ENCODE assay signal across 22 cellular contexts in the genomic region with DNA sequence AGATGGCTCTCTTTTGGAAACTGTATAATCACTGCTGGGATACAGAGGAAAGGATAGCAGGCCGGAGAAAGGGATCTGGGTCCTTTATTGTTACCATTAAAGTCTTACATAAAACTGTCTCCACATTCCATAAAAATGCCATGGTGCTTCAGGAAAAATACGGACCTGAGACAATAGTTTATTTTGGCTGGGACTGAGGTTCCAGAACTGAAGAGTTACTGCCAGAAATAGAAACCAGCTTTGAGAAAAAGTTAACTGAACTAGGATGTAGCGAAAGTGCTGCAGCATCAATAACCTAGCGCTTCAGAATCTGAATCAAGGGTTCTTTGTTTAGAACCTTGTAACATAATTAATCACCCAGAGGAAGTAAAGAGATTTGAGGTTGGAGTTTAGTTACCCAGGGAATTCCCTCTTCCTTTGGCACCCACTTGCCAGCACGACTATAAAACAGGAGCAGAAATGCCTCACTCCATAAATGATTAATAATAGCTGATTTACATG. TPM values are rescaled to one million over a fixed set of nuclear protein-coding genes. Genes with fewer than 3 reads are reported as not detected.
DNase-seq lines count a peak whose midpoint lies in the region; ATAC-seq and TF ChIP-seq lines count a peak whose summit lies in the region.
"Had no signal": no experiment of that assay in that cellular context is flagged by ENCODE, and none has a peak within 500 bp of the region (broad histone marks: within the 10 kb centered on the region; RNA-seq: fewer than 3 reads in every experiment).

No MANE protein-coding gene starts in this region.

- peak; percentile 11 for DNase-seq in HEK293T (ENCODE audit: extremely low spot score)
- peak; percentile 67 for DNase-seq in kidney glomerular epithelial cell (lab: John Stamatoyannopoulos, UW)
- DNase-seq in gastrocnemius medialis, result no peak
- no peak for DNase-seq in NCI-H69 (lab: John Stamatoyannopoulos, UW)
- no peak for DNase-seq in iPS-NIHi11 (ENCODE audit: low spot score)
- DNase-seq in COLO668 (lab: John Stamatoyannopoulos, UW; ENCODE audit: unreplicated experiment), result no peak
- no peak for DNase-seq in activated T-cell treated with anti-CD3 and anti-CD28 coated beads, Interleukin-2, amount 50 U/mL, for 72 hours
- DNase-seq: activated CD4-positive, alpha-beta T cell treated with anti-CD3 and anti-CD28 coated beads for 1 hour; activated CD8-positive, alpha-beta memory T cell treated with anti-CD3 and anti-CD28 coated beads, Interleukin-2, amount 50 U/mL, for 4 hours; activated naive CD4-positive, alpha-beta T cell treated with anti-CD3 and anti-CD28 coated beads, Interleukin-2, amount 10 ng/mL, durations not matched to agents 7 days and 5 days; AML-193; DMS 273 treated with DMSO at 0.1 percent for 48 hours; MM.1S; naive thymus-derived CD4-positive, alpha-beta T cell; NCI-H1694 treated with DMSO at 0.1 percent for 48 hours; NCI-H446; retina; SHP77 treated with DMSO at 0.1 percent for 48 hours had no signal

- peak overlapping the region; percentile 33 to 63 (median 46) for H3K27ac ChIP-seq in gastrocnemius medialis
- H3K27ac ChIP-seq: suprapubic skin had no signal

- TF ChIP-seq CTCF in brain (conservative IDR thresholded peaks at IDR 0.05) (no peak), gastrocnemius medialis (IDR thresholded peaks at IDR 0.05 in 4 of 5, conservative IDR thresholded peaks at IDR 0.05 in 1 of 5) (no peak)

- no peaks in the 10 kb centered on the region for H3K36me3 ChIP-seq in gastrocnemius medialis
- H3K36me3 ChIP-seq: suprapubic skin had no signal

- H3K4me1 Mint-ChIP-seq in brain, result peaks cover 13% of the 10 kb centered on the region
- no peaks in the 10 kb centered on the region for H3K4me1 Mint-ChIP-seq in activated T-cell treated with anti-CD3 and anti-CD28 coated beads, Interleukin-2, amount 50 U/mL, for 72 hours (ENCODE audit: low read depth)
- H3K4me1 Mint-ChIP-seq: activated naive CD4-positive, alpha-beta T cell treated with anti-CD3 and anti-CD28 coated beads, Interleukin-2, amount 10 ng/mL, durations not matched to agents 7 days and 5 days; naive thymus-derived CD4-positive, alpha-beta T cell had no signal

- CTCF ChIA-PET in HEK293T (lab: Yijun Ruan, JAX), result interaction anchor here (1.3 kb wide), 1 partner anchor 73 kb away, joined by 3 read pairs; no protein-coding TSS in a partner anchor

- in situ Hi-C loops in gastrocnemius medialis (cut with MboI; ENCODE audit: low sequenced_read_pairs in 4 of 4), result no loop called here

- H3K27ac Mint-ChIP-seq in brain, result peak overlapping the region in 4 of 5 experiments; percentile 64 to 77 (median 72)
- H3K27ac Mint-ChIP-seq in activated T-cell treated with anti-CD3 and anti-CD28 coated beads, Interleukin-2, amount 50 U/mL, for 72 hours, result no peak overlapping the region
- H3K27ac Mint-ChIP-seq: activated naive CD4-positive, alpha-beta T cell treated with anti-CD3 and anti-CD28 coated beads, Interleukin-2, amount 10 ng/mL, durations not matched to agents 7 days and 5 days; naive thymus-derived CD4-positive, alpha-beta T cell; T-helper 2 cell treated with Interferon-gamma antibody and Interleukin-4, amounts not matched to agents 5 μg/mL and 100 μg/mL, for 36 hours had no signal

- no peak for TF ChIP-seq POLR2A in gastrocnemius medialis (IDR thresholded peaks at IDR 0.05)

- H3K9me3 ChIP-seq in gastrocnemius medialis, result no peaks in the 10 kb centered on the region
- H3K9me3 ChIP-seq: suprapubic skin had no signal

- no peaks in the 10 kb centered on the region for H3K27me3 ChIP-seq in gastrocnemius medialis
- H3K27me3 ChIP-seq: suprapubic skin had no signal

- no peak for ATAC-seq in gastrocnemius medialis
- no peak for ATAC-seq in activated T-cell treated with anti-CD3 and anti-CD28 coated beads, Interleukin-2, amount 50 U/mL, for 72 hours (replicated peaks in 1 of 2)
- ATAC-seq: naive thymus-derived CD4-positive, alpha-beta T cell had no signal

- no peaks in the 10 kb centered on the region for H3K9me3 Mint-ChIP-seq in brain
- peaks cover 0 to 3% of the 10 kb centered on the region in 2 donors for H3K9me3 Mint-ChIP-seq in activated T-cell treated with anti-CD3 and anti-CD28 coated beads, Interleukin-2, amount 50 U/mL, for 72 hours

- peak overlapping the region in 1 of 4 donors; percentile 4 for H3K4me3 ChIP-seq in gastrocnemius medialis
- H3K4me3 ChIP-seq: lung, suprapubic skin had no signal

- H3K27me3 Mint-ChIP-seq in brain, result no peaks in the 10 kb centered on the region
- no peaks in the 10 kb centered on the region for H3K27me3 Mint-ChIP-seq in activated T-cell treated with anti-CD3 and anti-CD28 coated beads, Interleukin-2, amount 50 U/mL, for 72 hours (ENCODE audit: low read depth)
- H3K27me3 Mint-ChIP-seq: activated naive CD4-positive, alpha-beta T cell treated with anti-CD3 and anti-CD28 coated beads, Interleukin-2, amount 10 ng/mL, durations not matched to agents 7 days and 5 days; naive thymus-derived CD4-positive, alpha-beta T cell had no signal

- POLR2A ChIA-PET in HEK293T (lab: Yijun Ruan, JAX), result no interaction called here

- H3K4me3 Mint-ChIP-seq in brain, result peak overlapping the region in 4 of 5 experiments; percentile 15 to 56 (median 28)
- no peak overlapping the region for H3K4me3 Mint-ChIP-seq in activated T-cell treated with anti-CD3 and anti-CD28 coated beads, Interleukin-2, amount 50 U/mL, for 72 hours
- H3K4me3 Mint-ChIP-seq: activated naive CD4-positive, alpha-beta T cell treated with anti-CD3 and anti-CD28 coated beads, Interleukin-2, amount 10 ng/mL, durations not matched to agents 7 days and 5 days; naive thymus-derived CD4-positive, alpha-beta T cell; T-helper 2 cell treated with Interferon-gamma antibody and Interleukin-4, amounts not matched to agents 5 μg/mL and 100 μg/mL, for 36 hours had no signal

- H3K4me1 ChIP-seq in gastrocnemius medialis, result peaks cover 3 to 6% of the 10 kb centered on the region in 2 donors
- H3K4me1 ChIP-seq: suprapubic skin had no signal

- H3K36me3 Mint-ChIP-seq in brain, result no peaks in the 10 kb centered on the region
- H3K36me3 Mint-ChIP-seq in activated T-cell treated with anti-CD3 and anti-CD28 coated beads, Interleukin-2, amount 50 U/mL, for 72 hours (ENCODE audit: insufficient read depth in 2 of 2), result no peaks in the 10 kb centered on the region
- H3K36me3 Mint-ChIP-seq: activated naive CD4-positive, alpha-beta T cell treated with anti-CD3 and anti-CD28 coated beads, Interleukin-2, amount 10 ng/mL, durations not matched to agents 7 days and 5 days; naive thymus-derived CD4-positive, alpha-beta T cell had no signal

- intact Hi-C loops in gastrocnemius medialis (cut with DNase I; ENCODE audit: low total_unique reads), result no loop called here

TF ChIP-seq in HEK293T, 16 proteins besides CTCF, POLR2A, EP300 and RAD21:
- TF ChIP-seq PKNOX1 (IDR thresholded peaks at IDR 0.05) (peak; percentile 86), CTBP1 (IDR thresholded peaks at IDR 0.05; ENCODE audit: borderline replicate concordance) (no peak; the same call in 1 of the 2 replicates)

RNA-seq across cellular contexts. Expression of gene MEOX2, which starts 38.0 kb away (rescaled TPM):
- polyA plus RNA-seq in brain (ENCODE audit: insufficient read depth, low read depth, low replicate concordance), result not detected
- total RNA-seq in gastrocnemius medialis, result 10 to 100 TPM in 1 of 4 donors, 1 to 10 TPM in 3; 4.3 to 16.2 (median 7.3) TPM
- not detected for total RNA-seq in activated T-cell treated with anti-CD3 and anti-CD28 coated beads, Interleukin-2, amount 50 U/mL, for 72 hours
- total RNA-seq: naive thymus-derived CD4-positive, alpha-beta T cell had no signal
- polyA plus RNA-seq: naive thymus-derived CD4-positive, alpha-beta T cell had no signal

Comparison
In these comparisons a context has a peak if more than half of its experiments do, and no peak if none do; other contexts are left out.
1. DNase-seq: peak in HEK293T (single experiment) and kidney glomerular epithelial cell (single experiment); none in gastrocnemius medialis (0 of 2), NCI-H69 (single experiment), iPS-NIHi11 (single experiment), COLO668 (single experiment) and activated T-cell treated with anti-CD3 and anti-CD28 coated beads, Interleukin-2, amount 50 U/mL, for 72 hours (0 of 2).
2. H3K4me3 Mint-ChIP-seq: peak in brain (4 of 5); none in activated T-cell treated with anti-CD3 and anti-CD28 coated beads, Interleukin-2, amount 50 U/mL, for 72 hours (0 of 2).
3. RNA of gene MEOX2, which starts 38.0 kb away (total RNA-seq): 4.3 to 16.2 TPM in gastrocnemius medialis; not detected in activated T-cell treated with anti-CD3 and anti-CD28 coated beads, Interleukin-2, amount 50 U/mL, for 72 hours; every median in the first group is over 4 times any median in the second.